ENCODE assay signal across 2 cellular contexts in genomic region chr7:7425321-7425720, GRCh38.
TF ChIP-seq lines count a peak whose summit lies in the region.

No MANE protein-coding gene starts in this region.

TF ChIP-seq in IMR-90, 13 proteins besides CTCF, POLR2A, EP300 and RAD21:
- TF ChIP-seq BHLHE40 (IDR thresholded peaks at IDR 0.05; ENCODE audit: low read depth, low read length) (no peak), MAZ (IDR thresholded peaks at IDR 0.05; ENCODE audit: borderline replicate concordance, low read depth, low read length) (no peak), NFE2L2 (IDR thresholded peaks at IDR 0.05; ENCODE audit: low read depth, low read length) (no peak), USF2 (IDR thresholded peaks at IDR 0.05; ENCODE audit: low read depth, low read length) (no peak), MAFK (IDR thresholded peaks at IDR 0.05; ENCODE audit: low read depth, low read length) (no peak), CHD1 (IDR thresholded peaks at IDR 0.05; ENCODE audit: low read depth, low read length) (no peak), RCOR1 (IDR thresholded peaks at IDR 0.05; ENCODE audit: insufficient replicate concordance, low read length) (no peak), ELK1 (IDR thresholded peaks at IDR 0.05; ENCODE audit: borderline replicate concordance, low read depth, low read length) (no peak), RFX5 (IDR thresholded peaks at IDR 0.05; ENCODE audit: low read depth, low read length) (no peak), FOS (IDR thresholded peaks at IDR 0.05; ENCODE audit: low read depth, low read length) (no peak), CEBPB (IDR thresholded peaks at IDR 0.05; ENCODE audit: low read depth, low read length) (no peak), MXI1 (IDR thresholded peaks at IDR 0.05; ENCODE audit: borderline replicate concordance, low read depth, low read length) (no peak), SMC3 (IDR thresholded peaks at IDR 0.05; ENCODE audit: low read depth, low read length) (no peak)
TF ChIP-seq in IMR-90: peak in this region for 0.

TF ChIP-seq in GM12878, 131 proteins besides CTCF, POLR2A, EP300 and RAD21:
- TF ChIP-seq LARP7 (IDR thresholded peaks at IDR 0.05) = no peak
- TF ChIP-seq BRCA1 (IDR thresholded peaks at IDR 0.05; ENCODE audit: low read depth, low read length) = no peak
TF ChIP-seq in GM12878: peak in this region for 0.
